31 cellular contexts compared by ENCODE assay signal in the genomic region with DNA sequence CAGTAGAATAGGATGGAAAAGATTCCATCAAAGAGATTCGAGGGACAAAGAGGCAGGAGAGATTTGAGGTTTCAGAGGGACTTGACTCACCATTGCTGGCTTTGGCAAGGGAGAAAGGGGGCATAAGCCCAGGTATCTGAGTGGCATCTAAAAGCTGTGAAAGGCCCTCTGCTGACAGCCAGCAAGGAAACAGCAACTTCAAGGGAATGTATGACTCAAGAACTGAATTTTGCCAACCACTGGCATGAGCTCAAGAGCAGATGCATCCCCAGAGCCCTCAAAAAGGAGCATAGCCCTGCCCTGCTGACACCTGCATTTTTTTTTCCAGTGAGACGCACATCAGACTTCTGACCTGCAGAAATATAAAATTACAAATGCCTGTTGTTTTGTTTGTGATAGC. TPM values are rescaled to one million over a fixed set of nuclear protein-coding genes. Genes with fewer than 3 reads are reported as not detected.
A peak's percentile ranks its signal among the peaks of the same experiment; 100 is the strongest.
DNase-seq lines count a peak whose midpoint lies in the region; ATAC-seq, FAIRE-seq and TF ChIP-seq lines count a peak whose summit lies in the region.
"Had no signal": no experiment of that assay in that cellular context is flagged by ENCODE, and none has a peak within 500 bp of the region (broad histone marks: within the 10 kb centered on the region; RNA-seq: fewer than 3 reads in every experiment).

No MANE protein-coding gene starts in this region.

- DNase-seq in GM03348 (ENCODE audit: low spot score), result peak; percentile 15
- peak; percentile 19 for DNase-seq in RCC 7860 (ENCODE audit: low spot score)
- peak; percentile 41 for DNase-seq in fibroblast of gingiva (ENCODE audit: low read depth)
- peak; percentile 54 for DNase-seq in renal cortical epithelial cell (ENCODE audit: low read depth)
- no peak for DNase-seq in dermis blood vessel endothelial cell
- DNase-seq in WERI-Rb-1, result no peak
- DNase-seq: activated CD4-positive, alpha-beta memory T cell treated with anti-CD3 and anti-CD28 coated beads for 36 hours; activated CD4-positive, CD25-positive, alpha-beta regulatory T cell; activated effector memory CD4-positive, alpha-beta T cell treated with Interleukin-2 at 50 U/mL for 16 hours; activated naive CD8-positive, alpha-beta T cell treated with anti-CD3 and anti-CD28 coated beads, Interleukin-2, amount 10 ng/mL, durations not matched to agents 7 days and 5 days; AML-193; body of pancreas; CD4-positive, alpha-beta memory T cell; DMS153; effector CD4-positive, alpha-beta T cell; erythroblast; gastrocnemius medialis; GF-D8; H7; Karpas-422; NCI-H1048; NCI-H187; NCI-H526 treated with DMSO at 0.1 percent for 48 hours; nephron progenitor cell; right cardiac atrium; stimulated activated CD4-positive, alpha-beta T cell treated with anti-CD3 and anti-CD28 coated beads, Interleukin-4, amount 100 ng/mL, for 24 hours; stimulated activated naive CD4-positive, alpha-beta T cell had no signal

- H3K27ac ChIP-seq in WERI-Rb-1, result no peak overlapping the region
- H3K27ac ChIP-seq: body of pancreas, gastrocnemius medialis, parathyroid adenoma, thoracic aorta had no signal

- no peaks in the 10 kb centered on the region for H3K9me3 ChIP-seq in WERI-Rb-1 (ENCODE audit: severe bottlenecking)
- H3K9me3 ChIP-seq: body of pancreas, gastrocnemius medialis, thoracic aorta had no signal

- no peak for ATAC-seq in GM19463 (IDR thresholded peaks at IDR 0.05; ENCODE audit: unreplicated experiment)
- ATAC-seq: body of pancreas, gastrocnemius medialis, right cardiac atrium had no signal

- H3K4me3 ChIP-seq in WERI-Rb-1 (ENCODE audit: low read depth, low read length), result no peak overlapping the region
- H3K4me3 ChIP-seq: body of pancreas, gastrocnemius medialis, thoracic aorta had no signal

- TF ChIP-seq CTCF in WERI-Rb-1 (IDR thresholded peaks at IDR 0.05; ENCODE audit: low read depth, low read length), result no peak

- H3K36me3 ChIP-seq in WERI-Rb-1, result no peaks in the 10 kb centered on the region
- H3K36me3 ChIP-seq: gastrocnemius medialis, thoracic aorta had no signal

- no peak for FAIRE-seq in RCC 7860 (lab: Jason Lieb, UNC)
- FAIRE-seq: GM18507 had no signal

- no peaks in the 10 kb centered on the region for H3K27me3 ChIP-seq in WERI-Rb-1 (ENCODE audit: insufficient read depth, low read depth, severe bottlenecking)
- H3K27me3 ChIP-seq: body of pancreas had no signal

RNA-seq across cellular contexts. Expression of a gene that starts 19.6 kb away (rescaled TPM):
- total RNA-seq in renal cortical epithelial cell, result 19.4 and 26.2 TPM in 2 replicates
- total RNA-seq in dermis blood vessel endothelial cell, result 0.28 and 0.68 TPM in 2 replicates

Comparison
In these comparisons a context has a peak if more than half of its experiments do, and no peak if none do; other contexts are left out.
1. DNase-seq: peak in GM03348 (single experiment), RCC 7860 (single experiment), fibroblast of gingiva (single experiment) and renal cortical epithelial cell (single experiment); none in dermis blood vessel endothelial cell (single experiment) and WERI-Rb-1 (single experiment).
2. RNA of a gene that starts 19.6 kb away (total RNA-seq): 19.4 to 26.2 TPM in renal cortical epithelial cell; 0.28 to 0.68 TPM in dermis blood vessel endothelial cell; every median in the first group is over 10 times any median in the second.